1 cellular context compared by ENCODE assay signal in genomic region chr14:50798048-50798421, GRCh38.
TF ChIP-seq lines count a peak whose summit lies in the region.

No MANE protein-coding gene starts in this region.

TF ChIP-seq in GM12878, 131 proteins besides CTCF, POLR2A, EP300 and RAD21 (continued from another document and continues in another):
- no peak for TF ChIP-seq TARDBP (IDR thresholded peaks at IDR 0.05; ENCODE audit: borderline replicate concordance)
- no peak for TF ChIP-seq TBL1XR1 (IDR thresholded peaks at IDR 0.05; ENCODE audit: low read depth, low read length)
- peak; percentile 64; the same call in 1 of the 2 replicates for TF ChIP-seq NBN (IDR thresholded peaks at IDR 0.05)
- TF ChIP-seq NFIC (IDR thresholded peaks at IDR 0.05; ENCODE audit: low read depth, low read length): no peak
- TF ChIP-seq IKZF2 (IDR thresholded peaks at IDR 0.05): peak; percentile 79 to 87; a peak in 3 of 4 replicates
- TF ChIP-seq, protein P1, sequence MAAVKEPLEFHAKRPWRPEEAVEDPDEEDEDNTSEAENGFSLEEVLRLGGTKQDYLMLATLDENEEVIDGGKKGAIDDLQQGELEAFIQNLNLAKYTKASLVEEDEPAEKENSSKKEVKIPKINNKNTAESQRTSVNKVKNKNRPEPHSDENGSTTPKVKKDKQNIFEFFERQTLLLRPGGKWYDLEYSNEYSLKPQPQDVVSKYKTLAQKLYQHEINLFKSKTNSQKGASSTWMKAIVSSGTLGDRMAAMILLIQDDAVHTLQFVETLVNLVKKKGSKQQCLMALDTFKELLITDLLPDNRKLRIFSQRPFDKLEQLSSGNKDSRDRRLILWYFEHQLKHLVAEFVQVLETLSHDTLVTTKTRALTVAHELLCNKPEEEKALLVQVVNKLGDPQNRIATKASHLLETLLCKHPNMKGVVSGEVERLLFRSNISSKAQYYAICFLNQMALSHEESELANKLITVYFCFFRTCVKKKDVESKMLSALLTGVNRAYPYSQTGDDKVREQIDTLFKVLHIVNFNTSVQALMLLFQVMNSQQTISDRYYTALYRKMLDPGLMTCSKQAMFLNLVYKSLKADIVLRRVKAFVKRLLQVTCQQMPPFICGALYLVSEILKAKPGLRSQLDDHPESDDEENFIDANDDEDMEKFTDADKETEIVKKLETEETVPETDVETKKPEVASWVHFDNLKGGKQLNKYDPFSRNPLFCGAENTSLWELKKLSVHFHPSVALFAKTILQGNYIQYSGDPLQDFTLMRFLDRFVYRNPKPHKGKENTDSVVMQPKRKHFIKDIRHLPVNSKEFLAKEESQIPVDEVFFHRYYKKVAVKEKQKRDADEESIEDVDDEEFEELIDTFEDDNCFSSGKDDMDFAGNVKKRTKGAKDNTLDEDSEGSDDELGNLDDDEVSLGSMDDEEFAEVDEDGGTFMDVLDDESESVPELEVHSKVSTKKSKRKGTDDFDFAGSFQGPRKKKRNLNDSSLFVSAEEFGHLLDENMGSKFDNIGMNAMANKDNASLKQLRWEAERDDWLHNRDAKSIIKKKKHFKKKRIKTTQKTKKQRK (IDR thresholded peaks at IDR 0.05; ENCODE audit: low read depth, low read length): no peak
- no peak for TF ChIP-seq REST (IDR thresholded peaks at IDR 0.05; ENCODE audit: low read depth, low read length)
- TF ChIP-seq, protein P2, sequence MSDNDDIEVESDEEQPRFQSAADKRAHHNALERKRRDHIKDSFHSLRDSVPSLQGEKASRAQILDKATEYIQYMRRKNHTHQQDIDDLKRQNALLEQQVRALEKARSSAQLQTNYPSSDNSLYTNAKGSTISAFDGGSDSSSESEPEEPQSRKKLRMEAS (IDR thresholded peaks at IDR 0.05; ENCODE audit: low read depth, low read length): no peak
- no peak for TF ChIP-seq CREB1 (IDR thresholded peaks at IDR 0.05; ENCODE audit: low read depth)
- TF ChIP-seq ZBED1 (IDR thresholded peaks at IDR 0.05; ENCODE audit: borderline replicate concordance): no peak
- TF ChIP-seq SUPT20H (IDR thresholded peaks at IDR 0.05; ENCODE audit: borderline replicate concordance, control insufficient read depth, low read depth, low read length): no peak
- no peak for TF ChIP-seq PML (IDR thresholded peaks at IDR 0.05; ENCODE audit: low read length)
- no peak for TF ChIP-seq ESRRA (IDR thresholded peaks at IDR 0.05; ENCODE audit: low read length)
- no peak; the same call in 1 of the 2 replicates for TF ChIP-seq HDGF (IDR thresholded peaks at IDR 0.05)
- TF ChIP-seq, protein P3, sequence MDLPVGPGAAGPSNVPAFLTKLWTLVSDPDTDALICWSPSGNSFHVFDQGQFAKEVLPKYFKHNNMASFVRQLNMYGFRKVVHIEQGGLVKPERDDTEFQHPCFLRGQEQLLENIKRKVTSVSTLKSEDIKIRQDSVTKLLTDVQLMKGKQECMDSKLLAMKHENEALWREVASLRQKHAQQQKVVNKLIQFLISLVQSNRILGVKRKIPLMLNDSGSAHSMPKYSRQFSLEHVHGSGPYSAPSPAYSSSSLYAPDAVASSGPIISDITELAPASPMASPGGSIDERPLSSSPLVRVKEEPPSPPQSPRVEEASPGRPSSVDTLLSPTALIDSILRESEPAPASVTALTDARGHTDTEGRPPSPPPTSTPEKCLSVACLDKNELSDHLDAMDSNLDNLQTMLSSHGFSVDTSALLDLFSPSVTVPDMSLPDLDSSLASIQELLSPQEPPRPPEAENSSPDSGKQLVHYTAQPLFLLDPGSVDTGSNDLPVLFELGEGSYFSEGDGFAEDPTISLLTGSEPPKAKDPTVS (IDR thresholded peaks at IDR 0.05; ENCODE audit: low read depth, low read length): no peak
- TF ChIP-seq BHLHE40 (IDR thresholded peaks at IDR 0.05; ENCODE audit: borderline replicate concordance in 1 of 2, low read depth in 2 of 2, low read length in 1 of 2): peak in 1 of 2 experiments; percentile 47; a peak in 1 of 4 replicates
- TF ChIP-seq SPI1 (IDR thresholded peaks at IDR 0.05; ENCODE audit: borderline replicate concordance, insufficient read depth, low read depth, low read length): peak; percentile 98
- no peak for TF ChIP-seq TCF7 (IDR thresholded peaks at IDR 0.05; ENCODE audit: borderline replicate concordance)
- TF ChIP-seq, protein P4, sequence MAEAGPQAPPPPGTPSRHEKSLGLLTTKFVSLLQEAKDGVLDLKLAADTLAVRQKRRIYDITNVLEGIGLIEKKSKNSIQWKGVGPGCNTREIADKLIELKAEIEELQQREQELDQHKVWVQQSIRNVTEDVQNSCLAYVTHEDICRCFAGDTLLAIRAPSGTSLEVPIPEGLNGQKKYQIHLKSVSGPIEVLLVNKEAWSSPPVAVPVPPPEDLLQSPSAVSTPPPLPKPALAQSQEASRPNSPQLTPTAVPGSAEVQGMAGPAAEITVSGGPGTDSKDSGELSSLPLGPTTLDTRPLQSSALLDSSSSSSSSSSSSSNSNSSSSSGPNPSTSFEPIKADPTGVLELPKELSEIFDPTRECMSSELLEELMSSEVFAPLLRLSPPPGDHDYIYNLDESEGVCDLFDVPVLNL (IDR thresholded peaks at IDR 0.05; ENCODE audit: low read depth, low read length): no peak
- TF ChIP-seq, protein P5, sequence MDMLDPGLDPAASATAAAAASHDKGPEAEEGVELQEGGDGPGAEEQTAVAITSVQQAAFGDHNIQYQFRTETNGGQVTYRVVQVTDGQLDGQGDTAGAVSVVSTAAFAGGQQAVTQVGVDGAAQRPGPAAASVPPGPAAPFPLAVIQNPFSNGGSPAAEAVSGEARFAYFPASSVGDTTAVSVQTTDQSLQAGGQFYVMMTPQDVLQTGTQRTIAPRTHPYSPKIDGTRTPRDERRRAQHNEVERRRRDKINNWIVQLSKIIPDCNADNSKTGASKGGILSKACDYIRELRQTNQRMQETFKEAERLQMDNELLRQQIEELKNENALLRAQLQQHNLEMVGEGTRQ (IDR thresholded peaks at IDR 0.05; ENCODE audit: borderline replicate concordance, low read depth, low read length): no peak
- no peak for TF ChIP-seq USF1 (IDR thresholded peaks at IDR 0.05; ENCODE audit: borderline replicate concordance, extremely low read length, insufficient read depth, low read depth, low read length)
- no peak for TF ChIP-seq HDAC6 (IDR thresholded peaks at IDR 0.05; ENCODE audit: unreplicated experiment)
- no peak for TF ChIP-seq MXI1 (IDR thresholded peaks at IDR 0.05; ENCODE audit: low read depth, low read length)
- no peak for TF ChIP-seq TCF3 (IDR thresholded peaks at IDR 0.05; ENCODE audit: borderline replicate concordance, insufficient read depth, low read depth, low read length)
- TF ChIP-seq, protein P6, sequence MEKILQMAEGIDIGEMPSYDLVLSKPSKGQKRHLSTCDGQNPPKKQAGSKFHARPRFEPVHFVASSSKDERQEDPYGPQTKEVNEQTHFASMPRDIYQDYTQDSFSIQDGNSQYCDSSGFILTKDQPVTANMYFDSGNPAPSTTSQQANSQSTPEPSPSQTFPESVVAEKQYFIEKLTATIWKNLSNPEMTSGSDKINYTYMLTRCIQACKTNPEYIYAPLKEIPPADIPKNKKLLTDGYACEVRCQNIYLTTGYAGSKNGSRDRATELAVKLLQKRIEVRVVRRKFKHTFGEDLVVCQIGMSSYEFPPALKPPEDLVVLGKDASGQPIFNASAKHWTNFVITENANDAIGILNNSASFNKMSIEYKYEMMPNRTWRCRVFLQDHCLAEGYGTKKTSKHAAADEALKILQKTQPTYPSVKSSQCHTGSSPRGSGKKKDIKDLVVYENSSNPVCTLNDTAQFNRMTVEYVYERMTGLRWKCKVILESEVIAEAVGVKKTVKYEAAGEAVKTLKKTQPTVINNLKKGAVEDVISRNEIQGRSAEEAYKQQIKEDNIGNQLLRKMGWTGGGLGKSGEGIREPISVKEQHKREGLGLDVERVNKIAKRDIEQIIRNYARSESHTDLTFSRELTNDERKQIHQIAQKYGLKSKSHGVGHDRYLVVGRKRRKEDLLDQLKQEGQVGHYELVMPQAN (conservative IDR thresholded peaks at IDR 0.05): no peak
- no peak for TF ChIP-seq E4F1 (IDR thresholded peaks at IDR 0.05; ENCODE audit: borderline replicate concordance, partially characterized antibody)
- no peak for TF ChIP-seq ZNF622 (IDR thresholded peaks at IDR 0.05)
- TF ChIP-seq SMAD1 (IDR thresholded peaks at IDR 0.05; ENCODE audit: low read depth, partially characterized antibody): no peak
- TF ChIP-seq EZH2 (IDR thresholded peaks at IDR 0.05; ENCODE audit: borderline replicate concordance, control insufficient read depth, low read depth, low read length): no peak
- TF ChIP-seq BMI1 (IDR thresholded peaks at IDR 0.05; ENCODE audit: borderline replicate concordance): no peak
- TF ChIP-seq MEF2A (IDR thresholded peaks at IDR 0.05; ENCODE audit: insufficient read depth, low read depth, low read length): 0 out of 2 replicates have a peak, but pooled peaks have one; percentile 15
- peak; percentile 73 for TF ChIP-seq RELB (IDR thresholded peaks at IDR 0.05; ENCODE audit: low read depth)
- no peak for TF ChIP-seq SREBF1 (IDR thresholded peaks at IDR 0.05; ENCODE audit: low read length)
- TF ChIP-seq EGR1 (IDR thresholded peaks at IDR 0.05; ENCODE audit: borderline replicate concordance in 1 of 2, low read depth in 2 of 2, low read length in 2 of 2): no peak
- TF ChIP-seq DPF2 (IDR thresholded peaks at IDR 0.05): peak; percentile 81
- TF ChIP-seq EED (IDR thresholded peaks at IDR 0.05; ENCODE audit: low read depth): peak; percentile 41; the same call in 1 of the 2 replicates
- TF ChIP-seq JUNB (IDR thresholded peaks at IDR 0.05): no peak
- no peak for TF ChIP-seq PKNOX1 (IDR thresholded peaks at IDR 0.05)
- TF ChIP-seq ZNF24 (IDR thresholded peaks at IDR 0.05): no peak
- TF ChIP-seq SP1 (IDR thresholded peaks at IDR 0.05; ENCODE audit: low read depth, low read length): no peak
- TF ChIP-seq RELA (IDR thresholded peaks at IDR 0.05; ENCODE audit: borderline replicate concordance, partially characterized antibody): no peak
- no peak for TF ChIP-seq NR2C1 (IDR thresholded peaks at IDR 0.05)
- no peak for TF ChIP-seq GATAD2B (conservative IDR thresholded peaks at IDR 0.05; ENCODE audit: low read depth)
- TF ChIP-seq SIX5 (IDR thresholded peaks at IDR 0.05; ENCODE audit: low read depth, low read length, severe bottlenecking): no peak
- TF ChIP-seq IKZF1 (conservative IDR thresholded peaks at IDR 0.05): peak; percentile 69
